In the genomic region with DNA sequence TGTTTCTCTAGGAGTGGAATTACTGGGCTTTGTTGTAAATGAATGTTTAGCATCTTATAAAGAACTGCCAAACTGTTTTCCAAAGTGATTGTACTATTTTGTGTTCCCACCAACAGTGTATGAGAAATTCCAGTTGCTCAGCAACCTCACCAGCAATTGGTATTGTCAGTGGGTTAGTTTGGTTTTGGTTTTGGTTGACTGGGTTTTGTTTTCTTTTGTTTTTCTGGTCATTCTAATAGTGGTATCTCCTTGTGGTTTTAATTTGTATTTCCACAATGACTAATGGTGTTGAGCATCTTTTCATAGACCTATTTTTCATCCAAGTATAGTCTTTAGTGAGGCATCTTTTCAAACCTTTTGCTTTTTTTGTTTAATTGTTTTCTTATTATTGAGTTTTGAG, we compare ENCODE assay signal across 8 cellular contexts. TPM values are rescaled to one million over a fixed set of nuclear protein-coding genes. Genes with fewer than 3 reads are reported as not detected.
DNase-seq lines count a peak whose midpoint lies in the region; ATAC-seq and TF ChIP-seq lines count a peak whose summit lies in the region.

No MANE protein-coding gene starts in this region.

- TF ChIP-seq POLR2A in esophagus squamous epithelium (IDR thresholded peaks at IDR 0.05), result no peak

- intact Hi-C loops in esophagus squamous epithelium (cut with DNase I), result no loop called here
- intact Hi-C loops in dorsolateral prefrontal cortex (cut with DNase I), result no loop called here

- no peak for DNase-seq in BE2C
- no peak for DNase-seq in esophagus squamous epithelium (lab: John Stamatoyannopoulos, UW)
- no peak for DNase-seq in cerebellar cortex (ENCODE audit: low spot score)
- no peak for DNase-seq in MV-4-11 (lab: John Stamatoyannopoulos, UW)
- DNase-seq in dorsolateral prefrontal cortex, result no peak
- no peak for DNase-seq in superior temporal gyrus (ENCODE audit: extremely low spot score)

- H3K4me1 ChIP-seq in BE2C (peaks cover 17% of the 10 kb centered on the region), esophagus squamous epithelium (peaks cover 0 to 11% (median 2%) of the 10 kb centered on the region in 3 donors)

- H3K27me3 ChIP-seq in BE2C (no peaks in the 10 kb centered on the region), esophagus squamous epithelium (no peaks in the 10 kb centered on the region), dorsolateral prefrontal cortex (no peaks in the 10 kb centered on the region)

- H3K4me3 ChIP-seq in BE2C (ENCODE audit: low read depth, low read length), result 0 out of 2 replicates have a peak overlapping the region, but pooled peaks have one; percentile 12
- H3K4me3 ChIP-seq in esophagus squamous epithelium, result no peak overlapping the region
- H3K4me3 ChIP-seq in dorsolateral prefrontal cortex, result no peak overlapping the region

- H3K9me3 ChIP-seq in BE2C, result no peaks in the 10 kb centered on the region; the same call in 1 of the 2 replicates
- H3K9me3 ChIP-seq in esophagus squamous epithelium, result no peaks in the 10 kb centered on the region

- TF ChIP-seq CTCF in BE2C (IDR thresholded peaks at IDR 0.05; ENCODE audit: low read depth, low read length) (no peak), esophagus squamous epithelium (IDR thresholded peaks at IDR 0.05) (no peak), dorsolateral prefrontal cortex (IDR thresholded peaks at IDR 0.05 in 54 of 56, conservative IDR thresholded peaks at IDR 0.05 in 2 of 56; ENCODE audit: low read depth in 1 of 56, partially characterized antibody in 56 of 56) (no peak)

- H3K36me3 ChIP-seq in BE2C, result no peaks in the 10 kb centered on the region
- H3K36me3 ChIP-seq in esophagus squamous epithelium, result no peaks in the 10 kb centered on the region

- ATAC-seq in GM19468 (IDR thresholded peaks at IDR 0.05; ENCODE audit: extremely low read depth, unreplicated experiment) (peak; percentile 86), HG03457 (IDR thresholded peaks at IDR 0.05; ENCODE audit: unreplicated experiment) (peak; percentile 87)

- H3K27ac ChIP-seq in esophagus squamous epithelium (peak overlapping the region in 3 of 4 donors; percentile 13 to 32 (median 24)), dorsolateral prefrontal cortex (peak overlapping the region in 1 of 59 donors; percentile 26)

RNA-seq across cellular contexts. Expression of a gene that starts 27.1 kb away (rescaled TPM):
- polyA plus RNA-seq in BE2C (2012; ENCODE audit: insufficient read depth, insufficient read length, low read depth), result 4.7 TPM
- 10 to 100 TPM in 2 of 4 donors, 1 to 10 TPM in 2; 2.5 to 23.5 (median 10.7) TPM for total RNA-seq in esophagus squamous epithelium
- total RNA-seq in dorsolateral prefrontal cortex, result 10 to 100 TPM in 105 of 120 experiments, 1 to 10 TPM in 15; 4.6 to 32.0 (median 16.9) TPM
